19 cellular contexts compared by ENCODE assay signal in the genomic region with DNA sequence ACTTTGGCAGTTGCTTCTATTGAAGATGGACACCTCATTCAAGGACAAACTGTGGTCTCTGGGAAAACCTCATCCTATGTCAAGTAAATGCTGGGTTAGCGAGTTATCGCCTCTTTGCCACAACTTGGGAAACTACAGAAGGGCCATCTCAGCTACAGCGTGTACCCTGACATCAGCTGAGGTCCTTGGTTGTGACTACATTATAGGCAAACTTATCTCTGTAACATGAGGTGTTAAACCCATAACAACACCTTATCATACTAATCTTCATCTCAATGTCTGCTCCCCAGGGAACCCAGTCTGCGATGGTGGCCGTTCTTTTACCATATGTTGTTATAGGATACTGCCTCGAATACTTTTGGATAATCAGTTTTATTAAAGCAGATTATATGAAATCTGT.
A peak's percentile ranks its signal among the peaks of the same experiment; 100 is the strongest.
DNase-seq lines count a peak whose midpoint lies in the region; ATAC-seq, FAIRE-seq and TF ChIP-seq lines count a peak whose summit lies in the region.
"Had no signal": no experiment of that assay in that cellular context is flagged by ENCODE, and none has a peak within 500 bp of the region (broad histone marks: within the 10 kb centered on the region; RNA-seq: fewer than 3 reads in every experiment).

No MANE protein-coding gene starts in this region.

- H3K9me3 ChIP-seq in pancreas, result no peaks in the 10 kb centered on the region

- no peak for DNase-seq in GM12891 (ENCODE audit: insufficient read length, low spot score)
- DNase-seq in NCI-H82 (lab: John Stamatoyannopoulos, UW), result peak; percentile 92
- DNase-seq in amniotic epithelial cell (ENCODE audit: low read depth), result peak; percentile 28
- DNase-seq in iris pigment epithelial cell (ENCODE audit: low read depth), result peak; percentile 4
- DNase-seq in pancreas, result no peak
- no peak for DNase-seq in stimulated activated CD4-positive, alpha-beta T cell treated with anti-CD3 and anti-CD28 coated beads, Interleukin-4, amount 100 ng/mL, for 1 hour
- DNase-seq: C1 segment of cervical spinal cord; Calu3; CD4-positive, alpha-beta T cell; DMS153; DMS79 treated with DMSO at 0.1 percent for 48 hours; EL; HCEC 1CT; HFFc6 had no signal

- H3K36me3 ChIP-seq in pancreas, result no peaks in the 10 kb centered on the region

- H3K4me3 ChIP-seq in pancreas, result no peak overlapping the region

- no peaks in the 10 kb centered on the region for H3K4me1 ChIP-seq in pancreas

- TF ChIP-seq POLR2A in GM12891 (IDR thresholded peaks at IDR 0.05; ENCODE audit: low read depth, low read length), result no peak

- intact Hi-C loops in pancreas (cut with DNase I), result no loop called here

- ATAC-seq in HG02610 (IDR thresholded peaks at IDR 0.05; ENCODE audit: unreplicated experiment) (no peak), pancreas (no peak)

- TF ChIP-seq CTCF in pancreas (IDR thresholded peaks at IDR 0.05), result no peak

- 56 to 66% methylated on average over 6 of the region's 6 CpGs for WGBS in pancreas, 2 donors

- H3K27me3 ChIP-seq in pancreas, result no peaks in the 10 kb centered on the region

- H3K27ac ChIP-seq in pancreas, result no peak overlapping the region
- H3K27ac ChIP-seq: HL-60 had no signal

- FAIRE-seq in GM12891 (lab: Jason Lieb, UNC) (peak; percentile 28), pancreas (lab: Jason Lieb, UNC) (no peak)
- FAIRE-seq: A204.1, G401.6, GM12892 had no signal

TF ChIP-seq in GM12891, 5 proteins besides CTCF, POLR2A, EP300 and RAD21:
- TF ChIP-seq POU2F2 (IDR thresholded peaks at IDR 0.05; ENCODE audit: low read depth, low read length) (no peak), TAF1 (IDR thresholded peaks at IDR 0.05; ENCODE audit: low read depth, low read length) (no peak), PAX5 (IDR thresholded peaks at IDR 0.05; ENCODE audit: insufficient read depth, low read length, severe bottlenecking) (no peak), POLR2AphosphoS5 (IDR thresholded peaks at IDR 0.05; ENCODE audit: low read depth, low read length) (no peak)

Comparison
In these comparisons a context has a peak if more than half of its experiments do, and no peak if none do; other contexts are left out.
1. DNase-seq: peak in NCI-H82 (single experiment), amniotic epithelial cell (single experiment) and iris pigment epithelial cell (single experiment); none in GM12891 (single experiment), pancreas (0 of 6) and stimulated activated CD4-positive, alpha-beta T cell treated with anti-CD3 and anti-CD28 coated beads, Interleukin-4, amount 100 ng/mL, for 1 hour (single experiment).